30 cellular contexts compared by ENCODE assay signal in genomic region chr4:105536601-105537000, GRCh38. TPM values are rescaled to one million over a fixed set of nuclear protein-coding genes. Genes with fewer than 3 reads are reported as not detected.
"Had no signal": no experiment of that assay in that cellular context is flagged by ENCODE, and none has a peak within 500 bp of the region (broad histone marks: within the 10 kb centered on the region; RNA-seq: fewer than 3 reads in every experiment).

No MANE protein-coding gene starts in this region.

- H3K27me3 ChIP-seq: colonic mucosa, esophagus squamous epithelium, gastroesophageal sphincter, heart left ventricle, hepatocyte, left lung had no signal

- H3K4me1 ChIP-seq: colonic mucosa, esophagus squamous epithelium, gastroesophageal sphincter, heart left ventricle, left lung, lower lobe of right lung had no signal

- H3K4me2 ChIP-seq: hepatocyte had no signal

- FAIRE-seq: endometrium, frontal cortex, kidney had no signal

- H3K9me3 ChIP-seq: colonic mucosa, esophagus squamous epithelium, gastroesophageal sphincter, left lung, lower lobe of right lung had no signal

- H3K4me3 ChIP-seq: colonic mucosa, esophagus squamous epithelium, gastroesophageal sphincter, heart left ventricle, hepatocyte, left lung, lower lobe of right lung had no signal

- DNase-seq: colonic mucosa; cortex of kidney; effector CD8-positive, alpha-beta T cell; effector memory CD8-positive, alpha-beta T cell; endodermal cell; erythroblast; esophagus squamous epithelium; foreskin fibroblast; heart left ventricle; hypothalamus; immature natural killer cell; islet precursor cell; kidney; kidney glomerular epithelial cell; left cardiac atrium; left lung; left ventricle myocardium superior; lower lobe of right lung; mesendoderm; midbrain; naive thymus-derived CD4-positive, alpha-beta T cell had no signal

- H3K36me3 ChIP-seq: colonic mucosa, esophagus squamous epithelium, gastroesophageal sphincter, heart left ventricle, left lung, lower lobe of right lung had no signal

- H3K79me2 ChIP-seq: hepatocyte had no signal

- H2AFZ ChIP-seq: hepatocyte had no signal

- H3K27ac ChIP-seq: colonic mucosa, epithelial cell of prostate, esophagus squamous epithelium, gastroesophageal sphincter, heart left ventricle, hepatocyte, left lung, lower lobe of right lung had no signal

- ATAC-seq: effector memory CD8-positive, alpha-beta T cell; esophagus mucosa; gastroesophageal sphincter; heart left ventricle; left cardiac atrium; left lung; left ventricle myocardium superior; lower lobe of right lung; naive thymus-derived CD4-positive, alpha-beta T cell had no signal

RNA-seq across cellular contexts. Expression of gene ARHGEF38, which starts 15.8 kb away (rescaled TPM):
- total RNA-seq: dermis microvascular lymphatic vessel endothelial cell; heart left ventricle; left cardiac atrium; left ventricle myocardium superior; lung microvascular endothelial cell; mononuclear cell; naive thymus-derived CD4-positive, alpha-beta T cell had no signal
- polyA plus RNA-seq: heart left ventricle, immature natural killer cell had no signal
